ENCODE assay signal across 8 cellular contexts in genomic region chr3:15063656-15064286, GRCh38. TPM values are rescaled to one million over a fixed set of nuclear protein-coding genes. Genes with fewer than 3 reads are reported as not detected.
DNase-seq lines count a peak whose midpoint lies in the region; ATAC-seq and TF ChIP-seq lines count a peak whose summit lies in the region.

No MANE protein-coding gene starts in this region.

- no peaks in the 10 kb centered on the region for H3K27me3 Mint-ChIP-seq in T-helper 2 cell treated with Interferon-gamma antibody and Interleukin-4, amounts not matched to agents 5 μg/mL and 100 μg/mL, for 36 hours (ENCODE audit: low read depth)

- no peak for DNase-seq in T-helper 2 cell treated with Interferon-gamma antibody and Interleukin-4, amounts not matched to agents 5 μg/mL and 100 μg/mL, for 36 hours (ENCODE audit: low spot score)
- DNase-seq in T-helper 2 cell = no peak
- no peak for DNase-seq in astrocyte of the spinal cord (ENCODE audit: low read depth, low spot score)
- DNase-seq in left lung = no peak
- DNase-seq in thyroid gland = no peak
- no peak for DNase-seq in UCSD-AML1 (lab: John Stamatoyannopoulos, UW; ENCODE audit: unreplicated experiment)

- 84 to 92% methylated on average over 6 to 13 of the region's 13 CpGs for WGBS in thyroid gland, 2 donors

- H3K36me3 ChIP-seq in left lung (peaks cover 0 to 7% of the 10 kb centered on the region in 2 donors), thyroid gland (peaks cover 4 to 8% of the 10 kb centered on the region in 2 donors)

- H3K4me3 ChIP-seq in astrocyte of the spinal cord (ENCODE audit: low read depth, low read length) (peak overlapping the region; percentile 92), left lung (peak overlapping the region; percentile 82 to 92), thyroid gland (replicated peaks in 1 of 3) (peak overlapping the region in 2 of 3 donors; percentile 78 to 87)

- H3K27me3 ChIP-seq in left lung = no peaks in the 10 kb centered on the region
- H3K27me3 ChIP-seq in thyroid gland = no peaks in the 10 kb centered on the region

- H3K4me1 Mint-ChIP-seq in T-helper 2 cell treated with Interferon-gamma antibody and Interleukin-4, amounts not matched to agents 5 μg/mL and 100 μg/mL, for 36 hours (ENCODE audit: low read depth) = peaks cover 18% of the 10 kb centered on the region

- in situ Hi-C loops in astrocyte of the spinal cord (cut with HindIII; ENCODE audit: low sequenced_read_pairs) = no loop called here

- ATAC-seq in left lung (no peak), HG03139 (IDR thresholded peaks at IDR 0.05; ENCODE audit: unreplicated experiment) (no peak), HG02852 (IDR thresholded peaks at IDR 0.05; ENCODE audit: unreplicated experiment) (no peak)

- peak overlapping the region; percentile 94 for H3K27ac Mint-ChIP-seq in T-helper 2 cell treated with Interferon-gamma antibody and Interleukin-4, amounts not matched to agents 5 μg/mL and 100 μg/mL, for 36 hours

- H3K4me3 Mint-ChIP-seq in T-helper 2 cell treated with Interferon-gamma antibody and Interleukin-4, amounts not matched to agents 5 μg/mL and 100 μg/mL, for 36 hours = peak overlapping the region; percentile 96

- no peak for TF ChIP-seq POLR2A in thyroid gland (IDR thresholded peaks at IDR 0.05)

- TF ChIP-seq CTCF in astrocyte of the spinal cord (IDR thresholded peaks at IDR 0.05; ENCODE audit: low read depth, low read length) (no peak), left lung (IDR thresholded peaks at IDR 0.05) (no peak), thyroid gland (IDR thresholded peaks at IDR 0.05) (no peak)

- H3K9me3 ChIP-seq in left lung (no peaks in the 10 kb centered on the region), thyroid gland (no peaks in the 10 kb centered on the region)

- no peaks in the 10 kb centered on the region for H3K9me3 Mint-ChIP-seq in T-helper 2 cell treated with Interferon-gamma antibody and Interleukin-4, amounts not matched to agents 5 μg/mL and 100 μg/mL, for 36 hours

- intact Hi-C loops in left lung (cut with DNase I) = no loop called here
- intact Hi-C loops in thyroid gland (cut with DNase I) = no loop called here

- H3K27ac ChIP-seq in left lung (no peak overlapping the region), thyroid gland (peak overlapping the region in 2 of 3 donors; percentile 79 to 83)

- peaks cover 8 to 21% of the 10 kb centered on the region in 2 donors for H3K4me1 ChIP-seq in left lung
- peaks cover 14 to 19% of the 10 kb centered on the region in 2 donors for H3K4me1 ChIP-seq in thyroid gland

- H3K36me3 Mint-ChIP-seq in T-helper 2 cell treated with Interferon-gamma antibody and Interleukin-4, amounts not matched to agents 5 μg/mL and 100 μg/mL, for 36 hours (ENCODE audit: low read depth) = peaks cover 9% of the 10 kb centered on the region

RNA-seq across cellular contexts. Expression of gene MRPS25, which starts 1.3 kb away (rescaled TPM):
- total RNA-seq in left lung (10 to 100 TPM; 62.4 to 70.2 TPM), thyroid gland (10 to 100 TPM; 63.3 to 91.6 (median 79.8) TPM)

RNA-seq across cellular contexts. Expression of gene RBSN, which starts 35.2 kb away (rescaled TPM):
- 10 to 100 TPM; 24.5 to 24.9 TPM for total RNA-seq in left lung
- total RNA-seq in thyroid gland = 10 to 100 TPM; 45.0 to 56.1 (median 52.0) TPM

Comparison
In these comparisons a context has a peak if more than half of its experiments do, and no peak if none do; other contexts are left out.
1. H3K27ac ChIP-seq: peak in thyroid gland (2 of 3); none in left lung (0 of 2).
2. Peak in every context shown above with its lines, with median percentiles within 50 percentile points of each other: H3K4me3 ChIP-seq.